ENCODE assay signal across 1 cellular context in genomic region chr19:30512748-30513389, GRCh38.
TF ChIP-seq lines count a peak whose summit lies in the region.

No MANE protein-coding gene starts in this region.

TF ChIP-seq in HEK293, 187 proteins besides CTCF, POLR2A, EP300 and RAD21 (continued from another document):
- TF ChIP-seq BCL6B (tag by site-specific recombination; IDR thresholded peaks at IDR 0.05) = peak; percentile 97
- TF ChIP-seq ZNF211 (tag by site-specific recombination; IDR thresholded peaks at IDR 0.05; ENCODE audit: low read depth) = no peak
- TF ChIP-seq ZNF48 (tag by site-specific recombination; IDR thresholded peaks at IDR 0.05) = no peak
- no peak for TF ChIP-seq OSR2 (tag by site-specific recombination; IDR thresholded peaks at IDR 0.05)
- no peak for TF ChIP-seq ZNF146 (tag by site-specific recombination; IDR thresholded peaks at IDR 0.05)
- no peak for TF ChIP-seq ZNF560 (tag by site-specific recombination; IDR thresholded peaks at IDR 0.05; ENCODE audit: borderline replicate concordance)
- no peak for TF ChIP-seq AEBP2 (tag by site-specific recombination; IDR thresholded peaks at IDR 0.05; ENCODE audit: borderline replicate concordance)
- no peak for TF ChIP-seq YY1 (tag by site-specific recombination; IDR thresholded peaks at IDR 0.05)
- peak; percentile 47; the same call in 1 of the 2 replicates for TF ChIP-seq ZNF362 (tag by site-specific recombination; IDR thresholded peaks at IDR 0.05)
- TF ChIP-seq ZNF140 (tag by site-specific recombination; IDR thresholded peaks at IDR 0.05) = no peak
- TF ChIP-seq HIC1 (tag by site-specific recombination; IDR thresholded peaks at IDR 0.05) = no peak
- TF ChIP-seq ZNF677 (tag by site-specific recombination; IDR thresholded peaks at IDR 0.05) = no peak
- no peak for TF ChIP-seq ZNF248 (tag by site-specific recombination; IDR thresholded peaks at IDR 0.05)
- no peak for TF ChIP-seq ZNF530 (tag by site-specific recombination; IDR thresholded peaks at IDR 0.05; ENCODE audit: low read depth)
- no peak for TF ChIP-seq GLI2 (tag by site-specific recombination; IDR thresholded peaks at IDR 0.05; ENCODE audit: borderline replicate concordance, low read depth)
- TF ChIP-seq IKZF3 (tag by site-specific recombination; IDR thresholded peaks at IDR 0.05) = no peak
- TF ChIP-seq ZIC2 (tag by site-specific recombination; IDR thresholded peaks at IDR 0.05) = no peak
- no peak for TF ChIP-seq ZNF548 (tag by site-specific recombination; IDR thresholded peaks at IDR 0.05)
- TF ChIP-seq ZNF169 (tag by site-specific recombination; IDR thresholded peaks at IDR 0.05) = no peak
- TF ChIP-seq ZNF558 (tag by site-specific recombination; IDR thresholded peaks at IDR 0.05) = no peak
- TF ChIP-seq ZFP3 (tag by site-specific recombination; IDR thresholded peaks at IDR 0.05; ENCODE audit: low read depth) = no peak
- TF ChIP-seq ZNF692 (tag by site-specific recombination; IDR thresholded peaks at IDR 0.05) = no peak
- TF ChIP-seq KLF10 (tag by site-specific recombination; IDR thresholded peaks at IDR 0.05) = no peak
- TF ChIP-seq ZNF184 (tag by site-specific recombination; IDR thresholded peaks at IDR 0.05) = no peak
- no peak for TF ChIP-seq ZNF426 (tag by site-specific recombination; IDR thresholded peaks at IDR 0.05)
- TF ChIP-seq ZNF366 (tag by site-specific recombination; conservative IDR thresholded peaks at IDR 0.05) = no peak
- no peak for TF ChIP-seq ZNF544 (tag by site-specific recombination; IDR thresholded peaks at IDR 0.05)
- no peak for TF ChIP-seq ZNF510 (tag by site-specific recombination; IDR thresholded peaks at IDR 0.05; ENCODE audit: insufficient replicate concordance)
- TF ChIP-seq ZSCAN4 (tag by site-specific recombination; IDR thresholded peaks at IDR 0.05) = no peak
- TF ChIP-seq ZNF292 (tag by site-specific recombination; IDR thresholded peaks at IDR 0.05; ENCODE audit: borderline replicate concordance, low read depth) = no peak
- no peak for TF ChIP-seq SALL2 (tag by site-specific recombination; IDR thresholded peaks at IDR 0.05; ENCODE audit: borderline replicate concordance)
- TF ChIP-seq ZNF202 (tag by site-specific recombination; IDR thresholded peaks at IDR 0.05; ENCODE audit: borderline replicate concordance) = no peak
- TF ChIP-seq ZNF701 (tag by site-specific recombination; IDR thresholded peaks at IDR 0.05) = no peak
- no peak for TF ChIP-seq ZXDB (tag by site-specific recombination; IDR thresholded peaks at IDR 0.05)
